ENCODE assay signal across 11 cellular contexts in the genomic region with DNA sequence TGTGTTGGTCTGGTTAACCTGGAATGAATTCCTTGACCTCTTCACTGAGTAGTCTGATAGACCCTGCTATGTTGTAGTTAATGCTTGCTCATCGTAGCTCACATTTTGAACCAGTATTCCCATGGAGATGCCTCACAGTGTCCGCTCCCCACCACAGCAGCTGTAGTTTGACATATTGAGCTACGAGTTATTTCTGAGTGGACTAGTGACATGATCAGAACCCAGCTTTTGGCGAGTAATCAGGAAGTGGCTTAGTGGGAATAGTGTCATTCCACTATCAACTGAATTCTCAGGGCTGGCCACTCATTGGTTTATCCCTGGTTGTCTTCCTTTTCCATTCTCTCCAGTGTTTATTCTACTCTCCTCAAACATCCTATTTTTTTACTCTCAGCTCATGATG.
"Had no signal": no experiment of that assay in that cellular context is flagged by ENCODE, and none has a peak within 500 bp of the region (broad histone marks: within the 10 kb centered on the region; RNA-seq: fewer than 3 reads in every experiment).

No MANE protein-coding gene starts in this region.

- DNase-seq: activated CD4-positive, alpha-beta T cell treated with anti-CD3 and anti-CD28 coated beads, Interleukin-2, amount 10 ng/mL, durations not matched to agents 24 days and 14 days; amygdala; endodermal cell; erythroblast; glutamatergic neuron; left lung; ovary; stimulated activated CD4-positive, alpha-beta T cell treated with anti-CD3 and anti-CD28 coated beads, Interleukin-15, amount 100 ng/mL, for 24 hours; stimulated activated CD4-positive, alpha-beta T cell treated with anti-CD3 and anti-CD28 coated beads, Interleukin-4, amount 100 ng/mL, for 24 hours; T-helper 1 cell; WERI-Rb-1 had no signal
